In the genomic region with DNA sequence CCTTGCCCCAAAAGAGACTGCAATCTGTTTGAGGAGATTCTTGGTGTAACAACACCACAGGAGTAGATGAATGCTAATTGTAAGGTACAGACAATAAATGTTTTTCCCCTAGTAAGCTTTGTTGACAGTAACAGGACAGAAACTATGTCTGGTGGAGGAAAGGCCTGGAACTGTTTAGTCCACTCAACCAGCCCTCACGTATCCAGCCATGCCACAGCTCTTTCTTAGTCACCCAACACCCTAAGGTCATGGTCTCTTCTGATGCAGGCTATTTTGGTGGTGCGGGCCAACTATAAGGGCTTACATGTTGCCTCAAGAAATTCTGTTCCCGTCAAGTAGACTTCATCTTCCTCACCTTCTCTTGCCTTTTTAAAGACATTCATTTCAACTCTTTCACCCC, we compare ENCODE assay signal across 33 cellular contexts.
"Had no signal": no experiment of that assay in that cellular context is flagged by ENCODE, and none has a peak within 500 bp of the region (broad histone marks: within the 10 kb centered on the region; RNA-seq: fewer than 3 reads in every experiment).

No MANE protein-coding gene starts in this region.

- H3K9me3 Mint-ChIP-seq: activated CD4-positive, alpha-beta memory T cell treated with anti-CD3 and anti-CD28 coated beads, Interleukin-2, amount 10 ng/mL, durations not matched to agents 7 days and 5 days; activated naive CD4-positive, alpha-beta T cell treated with anti-CD3 and anti-CD28 coated beads, Interleukin-2, amount 10 ng/mL, durations not matched to agents 7 days and 5 days; activated naive CD8-positive, alpha-beta T cell treated with anti-CD3 and anti-CD28 coated beads, Interleukin-2, amount 50 U/mL, for 24 hours; central memory CD8-positive, alpha-beta T cell had no signal

- H3K4me1 Mint-ChIP-seq: activated naive CD4-positive, alpha-beta T cell treated with anti-CD3 and anti-CD28 coated beads, Interleukin-2, amount 10 ng/mL, durations not matched to agents 7 days and 5 days; activated naive CD8-positive, alpha-beta T cell treated with anti-CD3 and anti-CD28 coated beads, Interleukin-2, amount 50 U/mL, for 24 hours; central memory CD8-positive, alpha-beta T cell had no signal

- H3K36me3 ChIP-seq: brain microvascular endothelial cell, cardiac muscle cell, WERI-Rb-1 had no signal

- H3K27ac Mint-ChIP-seq: activated CD4-positive, alpha-beta memory T cell treated with anti-CD3 and anti-CD28 coated beads, Interleukin-2, amount 10 ng/mL, durations not matched to agents 7 days and 5 days; activated CD8-positive, alpha-beta memory T cell treated with anti-CD3 and anti-CD28 coated beads, Interleukin-2, amount 10 ng/mL, durations not matched to agents 7 days and 5 days; activated naive CD4-positive, alpha-beta T cell treated with anti-CD3 and anti-CD28 coated beads, Interleukin-2, amount 10 ng/mL, durations not matched to agents 7 days and 5 days; activated naive CD8-positive, alpha-beta T cell; activated naive CD8-positive, alpha-beta T cell treated with anti-CD3 and anti-CD28 coated beads, Interleukin-2, amount 50 U/mL, for 24 hours had no signal

- H3K4me3 Mint-ChIP-seq: activated CD4-positive, alpha-beta memory T cell treated with anti-CD3 and anti-CD28 coated beads, Interleukin-2, amount 10 ng/mL, durations not matched to agents 7 days and 5 days; activated CD8-positive, alpha-beta memory T cell treated with anti-CD3 and anti-CD28 coated beads, Interleukin-2, amount 10 ng/mL, durations not matched to agents 7 days and 5 days; activated naive CD4-positive, alpha-beta T cell treated with anti-CD3 and anti-CD28 coated beads, Interleukin-2, amount 10 ng/mL, durations not matched to agents 7 days and 5 days; activated naive CD8-positive, alpha-beta T cell; activated naive CD8-positive, alpha-beta T cell treated with anti-CD3 and anti-CD28 coated beads, Interleukin-2, amount 50 U/mL, for 24 hours; central memory CD8-positive, alpha-beta T cell had no signal

- H3K27me3 Mint-ChIP-seq: activated naive CD8-positive, alpha-beta T cell; activated naive CD8-positive, alpha-beta T cell treated with anti-CD3 and anti-CD28 coated beads, Interleukin-2, amount 50 U/mL, for 24 hours had no signal

- H3K4me3 ChIP-seq: cardiac muscle cell had no signal

- H3K27ac ChIP-seq: brain microvascular endothelial cell, cardiac muscle cell, KMS-11, WERI-Rb-1 had no signal

- H3K36me3 Mint-ChIP-seq: activated CD8-positive, alpha-beta memory T cell treated with anti-CD3 and anti-CD28 coated beads, Interleukin-2, amount 10 ng/mL, durations not matched to agents 7 days and 5 days; activated naive CD4-positive, alpha-beta T cell treated with anti-CD3 and anti-CD28 coated beads, Interleukin-2, amount 10 ng/mL, durations not matched to agents 7 days and 5 days; activated naive CD8-positive, alpha-beta T cell had no signal

- DNase-seq: activated CD4-positive, alpha-beta memory T cell treated with anti-CD3 and anti-CD28 coated beads, Interleukin-2, amount 10 ng/mL, durations not matched to agents 7 days and 5 days; activated CD4-positive, alpha-beta T cell treated with anti-CD3 and anti-CD28 coated beads for 1 hour; activated CD4-positive, alpha-beta T cell treated with anti-CD3 and anti-CD28 coated beads for 48 hours; activated CD4-positive, CD25-positive, alpha-beta regulatory T cell; activated CD8-positive, alpha-beta memory T cell treated with anti-CD3 and anti-CD28 coated beads for 24 hours; activated CD8-positive, alpha-beta memory T cell treated with anti-CD3 and anti-CD28 coated beads, Interleukin-2, amount 10 ng/mL, durations not matched to agents 7 days and 5 days; activated CD8-positive, alpha-beta memory T cell treated with anti-CD3 and anti-CD28 coated beads, Interleukin-2, amount 50 U/mL, for 48 hours; activated effector memory CD4-positive, alpha-beta T cell treated with Interleukin-2 at 50 U/mL for 16 hours; activated naive CD4-positive, alpha-beta T cell treated with anti-CD3 and anti-CD28 coated beads, Interleukin-2, amount 10 ng/mL, durations not matched to agents 7 days and 5 days; activated naive CD8-positive, alpha-beta T cell treated with anti-CD3 and anti-CD28 coated beads, Interleukin-2, amount 50 U/mL, for 24 hours; activated T-cell treated with anti-CD3 and anti-CD28 coated beads, Interleukin-2, amount 50 U/mL, for 48 hours; amniotic stem cell; aorta; brain microvascular endothelial cell; MM.1S; MV-4-11; NCI-H1092; NCI-H1436 treated with DMSO at 0.1 percent for 48 hours; NCI-H1694 treated with DMSO at 0.1 percent for 48 hours; NCI-H2029; NCI-H345; NCI-H526; NCI-H82; RPMI8226; SIG-M5; T-helper 1 cell; T-helper 2 cell; T-helper 9 cell; WERI-Rb-1 had no signal

- H3K27me3 ChIP-seq: brain microvascular endothelial cell, cardiac muscle cell had no signal
